ENCODE assay signal across 18 cellular contexts in the genomic region with DNA sequence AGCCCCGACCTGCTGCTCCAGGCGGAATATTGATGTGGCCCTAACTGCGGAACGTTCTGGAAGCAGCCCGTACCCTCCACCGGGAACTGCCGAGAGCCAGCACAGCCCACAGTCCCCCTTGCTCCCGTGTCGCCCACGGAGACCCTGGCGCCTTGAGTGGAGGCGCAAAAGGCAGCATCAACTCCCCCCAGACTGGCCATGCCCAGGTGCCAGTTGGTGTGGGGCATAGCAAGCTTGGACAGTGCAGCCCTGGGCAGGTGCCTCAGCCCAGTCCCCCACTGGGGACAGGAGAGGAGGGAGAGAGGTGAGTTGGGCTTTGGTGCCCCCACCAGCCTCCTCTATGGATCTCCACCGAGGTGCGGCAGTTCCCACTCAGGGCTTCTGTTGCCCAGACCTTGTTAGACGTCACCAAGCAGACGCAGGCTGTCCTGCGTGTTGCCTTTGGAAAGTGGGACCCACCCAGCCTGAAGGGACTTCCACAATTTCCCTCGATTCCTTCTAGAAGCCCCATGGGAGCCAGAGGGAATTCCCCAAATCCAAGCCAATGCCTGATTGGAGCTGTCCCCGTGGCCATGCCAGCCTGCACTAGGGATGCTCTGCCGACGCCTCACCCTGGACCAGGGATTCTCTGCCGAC. TPM values are rescaled to one million over a fixed set of nuclear protein-coding genes. Genes with fewer than 3 reads are reported as not detected.
DNase-seq lines count a peak whose midpoint lies in the region; ATAC-seq, FAIRE-seq and TF ChIP-seq lines count a peak whose summit lies in the region.
"Had no signal": no experiment of that assay in that cellular context is flagged by ENCODE, and none has a peak within 500 bp of the region (broad histone marks: within the 10 kb centered on the region; RNA-seq: fewer than 3 reads in every experiment).

No MANE protein-coding gene starts in this region.

- no peak overlapping the region for H4K5ac ChIP-seq in H1 (ENCODE audit: insufficient read length, low read depth, low read length)

- H2BK120ac ChIP-seq in H1 (replicated peaks; ENCODE audit: low read depth, low read length): no peak overlapping the region

- no peaks in the 10 kb centered on the region for H3K79me1 ChIP-seq in H1 (ENCODE audit: low read depth, low read length)

- no peak overlapping the region for H3K4ac ChIP-seq in H1 (replicated peaks; ENCODE audit: insufficient read length, low read depth, low read length)

- H2AK5ac ChIP-seq in H1 (ENCODE audit: low read depth, low read length): 0 out of 2 replicates have a peak overlapping the region, but pooled peaks have one; percentile 39

- POLR2A ChIA-PET in H1 (lab: Charles Lee; ENCODE audit: partially characterized antibody): interaction anchor here (1.4 to 11.9 kb wide), 2 partner anchors 21 to 81 kb away, joined by 3 to 129 read pairs; a partner anchor contains a TSS

- ATAC-seq in Right ventricle myocardium superior (ENCODE audit: poor library complexity) (no peak), right cardiac atrium (no peak), GM19463 (IDR thresholded peaks at IDR 0.05; ENCODE audit: unreplicated experiment) (no peak), HG03159 (IDR thresholded peaks at IDR 0.05; ENCODE audit: unreplicated experiment) (no peak)
- ATAC-seq: PC-3 had no signal

- no peak for TF ChIP-seq EP300 in H1 (IDR thresholded peaks at IDR 0.05; ENCODE audit: borderline replicate concordance in 1 of 2, low read depth in 2 of 2, low read length in 2 of 2)

- H3K23ac ChIP-seq in H1 (ENCODE audit: insufficient read length): no peak overlapping the region

- H4K20me1 ChIP-seq in H1 (replicated peaks in 1 of 2; ENCODE audit: control insufficient read depth in 1 of 2, insufficient read depth in 2 of 2, low read length in 2 of 2): no peaks in the 10 kb centered on the region
- H4K20me1 ChIP-seq in osteoblast (ENCODE audit: insufficient read depth, low read length): peaks cover 3% of the 10 kb centered on the region

- H2BK5ac ChIP-seq in H1 (ENCODE audit: low read depth, low read length): no peak overlapping the region

- no peaks in the 10 kb centered on the region for H3K23me2 ChIP-seq in H1 (ENCODE audit: low read depth, low read length)

- 0 out of 2 replicates have a peak overlapping the region, but pooled peaks have one; percentile 18 for H2BK15ac ChIP-seq in H1 (ENCODE audit: low read length)

- H3K79me2 ChIP-seq in H1 (ENCODE audit: control insufficient read depth in 1 of 2, insufficient read depth in 2 of 2, low read length in 2 of 2): no peaks in the 10 kb centered on the region
- H3K79me2 ChIP-seq in osteoblast (ENCODE audit: insufficient read depth, low read length): no peaks in the 10 kb centered on the region

- no peaks in the 10 kb centered on the region for H3K4me1 ChIP-seq in right cardiac atrium (ENCODE audit: control insufficient read depth, insufficient read depth, low read length)
- peaks cover 0 to 16% (median 5%) of the 10 kb centered on the region in 4 experiments; a peak in 4 of 7 replicates for H3K4me1 ChIP-seq in H1 (replicated peaks in 1 of 4; ENCODE audit: control insufficient read depth in 3 of 4, insufficient read depth in 4 of 4, low read length in 3 of 4)
- H3K4me1 ChIP-seq in osteoblast (ENCODE audit: insufficient read depth, low read length): no peaks in the 10 kb centered on the region
- H3K4me1 ChIP-seq in testis: no peaks in the 10 kb centered on the region
- peaks cover 7 to 34% (median 11%) of the 10 kb centered on the region in 3 donors for H3K4me1 ChIP-seq in esophagus squamous epithelium
- H3K4me1 ChIP-seq: SJSA1 had no signal

- H3K4me2 ChIP-seq in H1 (ENCODE audit: insufficient read depth in 1 of 2, low read depth in 2 of 2, low read length in 2 of 2) (no peak overlapping the region), osteoblast (ENCODE audit: insufficient read depth, low read length) (no peak overlapping the region)
- H3K4me2 ChIP-seq: KMS-11 had no signal

- H4K91ac ChIP-seq in H1 (replicated peaks; ENCODE audit: insufficient read length, low read length): peak overlapping the region; percentile 7

- FAIRE-seq in H1 (lab: Jason Lieb, UNC): no peak
- FAIRE-seq: A204.1 had no signal

- H3K9me3 ChIP-seq in right cardiac atrium (ENCODE audit: control insufficient read depth, low read length) (no peaks in the 10 kb centered on the region), H1 (ENCODE audit: insufficient read depth in 2 of 2, low read depth in 1 of 2, low read length in 1 of 2) (no peaks in the 10 kb centered on the region), osteoblast (ENCODE audit: low read depth, low read length) (no peaks in the 10 kb centered on the region), testis (no peaks in the 10 kb centered on the region), esophagus squamous epithelium (no peaks in the 10 kb centered on the region)
- H3K9me3 ChIP-seq: SJSA1 had no signal

- H3K4me3 ChIP-seq in right cardiac atrium (ENCODE audit: low read length) (no peak overlapping the region), H1 (ENCODE audit: extremely low read depth in 1 of 4, insufficient read depth in 2 of 4, low read depth in 3 of 4, low read length in 4 of 4) (no peak overlapping the region), osteoblast (ENCODE audit: insufficient read depth, low read length) (no peak overlapping the region), testis (no peak overlapping the region), esophagus squamous epithelium (no peak overlapping the region)
- H3K4me3 ChIP-seq: SJSA1 had no signal

- H3K9ac ChIP-seq in H1 (replicated peaks in 1 of 4; ENCODE audit: extremely low read depth in 1 of 4, low read depth in 3 of 4, low read length in 3 of 4): no peak overlapping the region
- H3K9ac ChIP-seq: KMS-11 had no signal

- no peak for TF ChIP-seq RAD21 in H1 (IDR thresholded peaks at IDR 0.05 in 1 of 2, conservative IDR thresholded peaks at IDR 0.05 in 1 of 2; ENCODE audit: low read depth in 2 of 2, low read length in 2 of 2)

- no peak overlapping the region for H3K14ac ChIP-seq in H1 (ENCODE audit: insufficient read length)

- H3K27ac ChIP-seq in right cardiac atrium (ENCODE audit: low read length): no peak overlapping the region
- H3K27ac ChIP-seq in H1 (ENCODE audit: low read depth, low read length): no peak overlapping the region
- no peak overlapping the region for H3K27ac ChIP-seq in osteoblast (ENCODE audit: low read depth, low read length)
- no peak overlapping the region for H3K27ac ChIP-seq in testis
- no peak overlapping the region for H3K27ac ChIP-seq in esophagus squamous epithelium
- H3K27ac ChIP-seq: C4-2B, KMS-11, SJSA1 had no signal

- no peak overlapping the region for H3K18ac ChIP-seq in H1 (ENCODE audit: extremely low read depth, low read length)

- DNase-seq in Right ventricle myocardium superior: peak; percentile 27
- DNase-seq in right cardiac atrium: no peak
- DNase-seq in H1 (ENCODE audit: low read depth in 1 of 2, low spot score in 2 of 2): peak in 1 of 2 experiments; percentile 41
- DNase-seq in osteoblast (ENCODE audit: insufficient read length, low spot score, missing footprints): peak; percentile 78
- DNase-seq in testis: peak; percentile 3
- DNase-seq in esophagus squamous epithelium (lab: John Stamatoyannopoulos, UW): no peak
- DNase-seq: GOT3, NCI-H1048, NCI-H2081 treated with DMSO at 0.1 percent for 48 hours, NCI-H510A, NCI-H774, PC-3 had no signal

- H2BK20ac ChIP-seq in H1 (ENCODE audit: low read length): no peak overlapping the region; the same call in 1 of the 2 replicates

- TF ChIP-seq CTCF in H1 (IDR thresholded peaks at IDR 0.05; ENCODE audit: control extremely low read depth in 1 of 3, insufficient read depth in 1 of 3, low read depth in 1 of 3, low read length in 3 of 3): no peak
- no peak for TF ChIP-seq CTCF in osteoblast (IDR thresholded peaks at IDR 0.05; ENCODE audit: extremely low read depth, low read depth, low read length)
- no peak for TF ChIP-seq CTCF in testis (IDR thresholded peaks at IDR 0.05)
- TF ChIP-seq CTCF in esophagus squamous epithelium (IDR thresholded peaks at IDR 0.05): no peak

- H2AFZ ChIP-seq in H1 (ENCODE audit: low read length) (no peak overlapping the region), osteoblast (ENCODE audit: low read length) (no peak overlapping the region)

- TF ChIP-seq POLR2A in H1 (IDR thresholded peaks at IDR 0.05; ENCODE audit: control extremely low read depth in 1 of 2, low read depth in 2 of 2, low read length in 2 of 2) (no peak), testis (IDR thresholded peaks at IDR 0.05) (no peak), esophagus squamous epithelium (IDR thresholded peaks at IDR 0.05) (no peak)

- intact Hi-C loops in Right ventricle myocardium superior (cut with DNase I): no loop called here
- intact Hi-C loops in right cardiac atrium (cut with DNase I): loop anchor here in 1 of 4 donors (10.0 kb wide), 1 partner anchor 53 kb away; no protein-coding TSS in a partner anchor
- intact Hi-C loops in testis (cut with DNase I; ENCODE audit: low total_unique reads): no loop called here
- intact Hi-C loops in esophagus squamous epithelium (cut with DNase I): no loop called here

- no peak overlapping the region for H2BK12ac ChIP-seq in H1 (ENCODE audit: low read depth, low read length)

- H3K36me3 ChIP-seq in H1 (ENCODE audit: control insufficient read depth in 2 of 4, insufficient read depth in 4 of 4, low read length in 3 of 4) (no peaks in the 10 kb centered on the region), osteoblast (ENCODE audit: insufficient read depth, low read length) (no peaks in the 10 kb centered on the region), testis (ENCODE audit: low read depth, missing control alignments) (no peaks in the 10 kb centered on the region), esophagus squamous epithelium (no peaks in the 10 kb centered on the region)
- H3K36me3 ChIP-seq: SJSA1 had no signal

- H3K56ac ChIP-seq in H1 (replicated peaks; ENCODE audit: insufficient read length, low read depth, low read length): no peak overlapping the region

- H4K8ac ChIP-seq in H1 (ENCODE audit: extremely low read depth, insufficient read depth, low read length): peak overlapping the region; percentile 57; the same call in 1 of the 2 replicates

- no peaks in the 10 kb centered on the region for H3K27me3 ChIP-seq in right cardiac atrium (ENCODE audit: control insufficient read depth, insufficient read depth)
- peaks cover 0 to 4% (median 0%) of the 10 kb centered on the region in 4 experiments; a peak in 2 of 7 replicates for H3K27me3 ChIP-seq in H1 (replicated peaks in 1 of 4; ENCODE audit: control insufficient read depth in 3 of 4, extremely low read depth in 1 of 4, insufficient read depth in 3 of 4, low read length in 3 of 4)
- no peaks in the 10 kb centered on the region for H3K27me3 ChIP-seq in osteoblast (ENCODE audit: insufficient read depth, low read length)
- H3K27me3 ChIP-seq in testis: no peaks in the 10 kb centered on the region
- peaks cover 0 to 9% (median 0%) of the 10 kb centered on the region in 4 donors for H3K27me3 ChIP-seq in esophagus squamous epithelium
- H3K27me3 ChIP-seq: SJSA1 had no signal

- WGBS in right cardiac atrium: 88% methylated on average over 22 of the region's 22 CpGs
- WGBS in H1 (ENCODE audit: extremely low coverage in 1 of 2, insufficient coverage in 1 of 2, insufficient read length in 1 of 2, insufficient replicate concordance in 2 of 2, low coverage in 1 of 2, low lambda C conversion rate in 2 of 2, missing lambda C conversion rate in 1 of 2), 2 experiments: 92% methylated on average over 22 of the region's 22 CpGs; no CpG with 5 or more reads in 1 of the 2 experiments
- 92 to 93% methylated on average over 18 to 22 of the region's 22 CpGs for WGBS in testis, 2 donors
- 88 to 100% methylated on average over 1 to 5 of the region's 22 CpGs for WGBS in esophagus squamous epithelium, 2 donors

- CTCF ChIA-PET in H1 (lab: Charles Lee; ENCODE audit: partially characterized antibody): interaction anchor here (0.7 to 3.6 kb wide), 3 partner anchors 19 to 40 kb away, joined by 3 to 18 read pairs (median 11); a partner anchor contains a TSS

RNA-seq across cellular contexts. Expression of a gene that starts 19.8 kb away (rescaled TPM):
- total RNA-seq in Right ventricle myocardium superior: 4.4 TPM
- total RNA-seq in right cardiac atrium: 10 to 100 TPM in 1 of 4 donors, 1 to 10 TPM in 3; 4.5 to 14.5 (median 7.9) TPM
- polyA plus RNA-seq in right cardiac atrium: 4.2 TPM
- total RNA-seq in H1 (2021; fragmentation: NEBNext Ultra II Directional; extraction: Animal tissue kit (Norgen Biotek cat#: 25700)): 35.4 and 37.2 TPM in 2 replicates
- 32.5 and 52.0 TPM in 2 replicates for polyA plus RNA-seq in H1 (2011; rRNA removed)
- 27.2 TPM for polyA plus RNA-seq in H1 (2011; cell fraction: cytosol; rRNA removed)
- 23.8 TPM for polyA plus RNA-seq in H1 (2011; cell fraction: nucleus; rRNA removed)
- polyA plus RNA-seq in H1 (2012, experiment 1 of 2): 13.6 to 21.0 TPM (median 17.4 TPM) in 4 replicates
- 10.2 TPM for polyA plus RNA-seq in H1 (2012, experiment 2 of 2)
- 18.6 TPM for polyA plus RNA-seq in H1 (2013, experiment 1 of 2)
- 18.9 TPM for polyA plus RNA-seq in H1 (2013, experiment 2 of 2)
- polyA minus RNA-seq in H1 (2011; rRNA and poly(A)+ RNA removed): 4.4 and 6.2 TPM in 2 replicates
- polyA minus RNA-seq in H1 (2011; cell fraction: cytosol; rRNA and poly(A)+ RNA removed): 23.5 TPM
- polyA minus RNA-seq in H1 (2011; cell fraction: nucleus; rRNA and poly(A)+ RNA removed): 36.3 TPM
- under 0.01 TPM in 2 replicates for total RNA-seq in osteoblast
- 10 to 100 TPM; 14.4 to 40.6 TPM for total RNA-seq in testis
- 5.2 TPM for polyA plus RNA-seq in testis (ENCODE audit: insufficient read depth, low read depth, low replicate concordance)
- 10 to 100 TPM; 19.6 to 33.9 (median 27.5) TPM for total RNA-seq in esophagus squamous epithelium

RNA-seq across cellular contexts. Expression of a gene that starts 44.3 kb away (rescaled TPM):
- 16.6 TPM for total RNA-seq in Right ventricle myocardium superior
- 10 to 100 TPM; 10.9 to 17.2 (median 13.1) TPM for total RNA-seq in right cardiac atrium
- polyA plus RNA-seq in right cardiac atrium: 6.2 TPM
- 9.2 and 9.3 TPM in 2 replicates for total RNA-seq in H1 (2021; fragmentation: NEBNext Ultra II Directional; extraction: Animal tissue kit (Norgen Biotek cat#: 25700))
- 8.4 and 11.4 TPM in 2 replicates for polyA plus RNA-seq in H1 (2011; rRNA removed)
- 6.6 TPM for polyA plus RNA-seq in H1 (2011; cell fraction: cytosol; rRNA removed)
- 11.1 TPM for polyA plus RNA-seq in H1 (2011; cell fraction: nucleus; rRNA removed)
- polyA plus RNA-seq in H1 (2012, experiment 1 of 2): 3.5 to 6.6 TPM (median 5.8 TPM) in 4 replicates
- polyA plus RNA-seq in H1 (2012, experiment 2 of 2): 5.1 TPM
- polyA plus RNA-seq in H1 (2013, experiment 1 of 2): 12.1 TPM
- 12.3 TPM for polyA plus RNA-seq in H1 (2013, experiment 2 of 2)
- polyA minus RNA-seq in H1 (2011; rRNA and poly(A)+ RNA removed): 2.7 TPM in 2 replicates
- 10.6 TPM for polyA minus RNA-seq in H1 (2011; cell fraction: cytosol; rRNA and poly(A)+ RNA removed)
- 9.7 TPM for polyA minus RNA-seq in H1 (2011; cell fraction: nucleus; rRNA and poly(A)+ RNA removed)
- total RNA-seq in osteoblast: 0.29 and 2.5 TPM in 2 replicates
- 1 to 10 TPM; 3.4 to 4.5 TPM for total RNA-seq in testis
- polyA plus RNA-seq in testis (ENCODE audit: insufficient read depth, low read depth, low replicate concordance): 2.1 TPM
- total RNA-seq in esophagus squamous epithelium: 10 to 100 TPM in 3 of 4 donors, 1 to 10 TPM in 1; 8.8 to 17.5 (median 13.5) TPM

Comparison
In these comparisons a context has a peak if more than half of its experiments do, and no peak if none do; other contexts are left out.
1. DNase-seq: peak in Right ventricle myocardium superior (single experiment), osteoblast (single experiment) and testis (single experiment); none in right cardiac atrium (0 of 3) and esophagus squamous epithelium (single experiment).